9 cellular contexts compared by ENCODE assay signal in the genomic region with DNA sequence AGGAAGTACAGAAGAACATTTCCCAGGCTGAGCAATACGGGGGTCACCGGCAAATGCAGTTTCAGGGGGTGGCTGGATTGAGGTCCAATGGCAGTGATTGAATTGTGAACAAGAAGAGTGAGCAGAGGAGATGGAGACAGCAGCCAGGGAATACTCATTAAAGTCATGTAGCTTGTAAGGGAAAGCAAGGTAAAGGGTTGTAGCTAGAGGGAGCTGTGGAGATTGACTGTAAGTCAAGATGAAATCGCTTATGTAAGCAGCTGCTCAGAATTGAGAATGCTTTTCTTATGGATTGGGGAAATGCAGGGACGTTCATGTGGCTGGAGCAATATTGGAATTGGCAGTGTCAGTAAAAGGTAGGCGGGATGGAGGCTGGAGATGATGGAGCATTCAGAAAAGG.
DNase-seq lines count a peak whose midpoint lies in the region; ATAC-seq and TF ChIP-seq lines count a peak whose summit lies in the region.
"Had no signal": no experiment of that assay in that cellular context is flagged by ENCODE, and none has a peak within 500 bp of the region (broad histone marks: within the 10 kb centered on the region; RNA-seq: fewer than 3 reads in every experiment).

No MANE protein-coding gene starts in this region.

- 48% methylated on average over 5 of the region's 5 CpGs for WGBS in SK-N-SH (ENCODE audit: low lambda C conversion rate)
- WGBS in upper lobe of left lung, 2 donors = 52 to 53% methylated on average over 5 of the region's 5 CpGs

- no peaks in the 10 kb centered on the region for H3K79me2 ChIP-seq in SK-N-SH (ENCODE audit: insufficient read depth)

- peak overlapping the region in 4 of 5 donors; percentile 0 to 62 (median 50) for H3K4me3 Mint-ChIP-seq in immature natural killer cell
- H3K4me3 Mint-ChIP-seq in activated CD4-positive, alpha-beta T cell treated with anti-CD3 and anti-CD28 coated beads, Interleukin-2, amount 10 ng/mL, durations not matched to agents 7 days and 5 days = no peak overlapping the region
- H3K4me3 Mint-ChIP-seq: naive B cell had no signal

- no peak for TF ChIP-seq POLR2A in upper lobe of left lung (IDR thresholded peaks at IDR 0.05)

- DNase-seq in AG08395 (ENCODE audit: low spot score) = peak; percentile 48
- DNase-seq in GM13977 (ENCODE audit: low spot score) = peak; percentile 60
- DNase-seq in SK-N-SH = peak; percentile 51
- DNase-seq in immature natural killer cell = peak; percentile 18 to 27 (median 25)
- DNase-seq in upper lobe of left lung = no peak
- DNase-seq in activated CD4-positive, alpha-beta T cell treated with anti-CD3 and anti-CD28 coated beads, Interleukin-2, amount 10 ng/mL, durations not matched to agents 7 days and 5 days = no peak
- DNase-seq in amniotic stem cell (lab: John Stamatoyannopoulos, UW) = no peak
- DNase-seq: naive B cell had no signal

- TF ChIP-seq CTCF in GM13977 (IDR thresholded peaks at IDR 0.05; ENCODE audit: extremely low read depth, insufficient read depth, missing control alignments) (peak; percentile 55), SK-N-SH (IDR thresholded peaks at IDR 0.05) (0 out of 2 replicates have a peak, but pooled peaks have one; percentile 20), upper lobe of left lung (IDR thresholded peaks at IDR 0.05) (no peak)

- H2AFZ ChIP-seq in SK-N-SH (ENCODE audit: low read depth) = no peak overlapping the region

- no peaks in the 10 kb centered on the region for H3K9me3 ChIP-seq in SK-N-SH
- no peaks in the 10 kb centered on the region for H3K9me3 ChIP-seq in upper lobe of left lung

- CTCF ChIA-PET in SK-N-SH (lab: Yijun Ruan, JAX) = interaction anchor here (0.6 to 3.4 kb wide), 15 partner anchors 9 to 282 kb away, joined by 3 to 30 read pairs (median 4); no protein-coding TSS in a partner anchor
- CTCF ChIA-PET in activated CD4-positive, alpha-beta T cell treated with anti-CD3 and anti-CD28 coated beads, Interleukin-2, amount 10 ng/mL, durations not matched to agents 7 days and 5 days (lab: Charles Lee) = interaction anchor here (1.1 kb wide), 1 partner anchor 17 kb away, joined by 4 read pairs; no protein-coding TSS in a partner anchor

- TF ChIP-seq EP300 in SK-N-SH (IDR thresholded peaks at IDR 0.05; ENCODE audit: borderline replicate concordance in 1 of 2, low read depth in 1 of 2, low read length in 1 of 2) (no peak), upper lobe of left lung (IDR thresholded peaks at IDR 0.05) (no peak)

- no peaks in the 10 kb centered on the region for H3K9me3 Mint-ChIP-seq in immature natural killer cell
- no peaks in the 10 kb centered on the region for H3K9me3 Mint-ChIP-seq in activated CD4-positive, alpha-beta T cell treated with anti-CD3 and anti-CD28 coated beads, Interleukin-2, amount 10 ng/mL, durations not matched to agents 7 days and 5 days
- H3K9me3 Mint-ChIP-seq: naive B cell had no signal

- peak overlapping the region; percentile 28 to 91 (median 78) for H3K27ac Mint-ChIP-seq in immature natural killer cell
- no peak overlapping the region for H3K27ac Mint-ChIP-seq in activated CD4-positive, alpha-beta T cell treated with anti-CD3 and anti-CD28 coated beads, Interleukin-2, amount 10 ng/mL, durations not matched to agents 7 days and 5 days
- H3K27ac Mint-ChIP-seq: naive B cell had no signal

- no peaks in the 10 kb centered on the region for H3K9me2 ChIP-seq in SK-N-SH

- no peak overlapping the region for H3K9ac ChIP-seq in SK-N-SH

- H4K20me1 ChIP-seq in SK-N-SH (ENCODE audit: insufficient read depth) = no peaks in the 10 kb centered on the region

- no peak overlapping the region for H3K27ac ChIP-seq in SK-N-SH (ENCODE audit: low read depth in 2 of 2, low read length in 1 of 2)
- H3K27ac ChIP-seq in upper lobe of left lung = no peak overlapping the region

- H3K4me2 ChIP-seq in SK-N-SH = no peak overlapping the region

- TF ChIP-seq RAD21 in SK-N-SH (IDR thresholded peaks at IDR 0.05; ENCODE audit: low read length) = peak; percentile 43

- peaks cover 0 to 13% (median 6%) of the 10 kb centered on the region in 3 donors for H3K36me3 Mint-ChIP-seq in immature natural killer cell
- no peaks in the 10 kb centered on the region for H3K36me3 Mint-ChIP-seq in activated CD4-positive, alpha-beta T cell treated with anti-CD3 and anti-CD28 coated beads, Interleukin-2, amount 10 ng/mL, durations not matched to agents 7 days and 5 days (ENCODE audit: low read depth)

- H3K4me3 ChIP-seq in SK-N-SH (ENCODE audit: low read depth in 2 of 2, low read length in 1 of 2) (no peak overlapping the region), upper lobe of left lung (no peak overlapping the region)

- in situ Hi-C loops in GM13977 (cut with MboI; ENCODE audit: low pct_unique_long_range_greater_than_20kb, low sequenced_read_pairs, unreplicated experiment) = no loop called here

- H3K27me3 ChIP-seq in SK-N-SH (ENCODE audit: insufficient read depth) (no peaks in the 10 kb centered on the region), upper lobe of left lung (no peaks in the 10 kb centered on the region)

- peaks cover 0 to 3% of the 10 kb centered on the region in 2 experiments; a peak in 1 of 4 replicates for H3K4me1 ChIP-seq in SK-N-SH (ENCODE audit: control insufficient read depth in 1 of 2, insufficient read depth in 2 of 2, low read depth in 1 of 2, low read length in 1 of 2)
- H3K4me1 ChIP-seq in upper lobe of left lung = no peaks in the 10 kb centered on the region

- peaks cover 0 to 13% (median 4%) of the 10 kb centered on the region in 3 donors for H3K27me3 Mint-ChIP-seq in immature natural killer cell (ENCODE audit: low read depth in 3 of 3)
- H3K27me3 Mint-ChIP-seq in activated CD4-positive, alpha-beta T cell treated with anti-CD3 and anti-CD28 coated beads, Interleukin-2, amount 10 ng/mL, durations not matched to agents 7 days and 5 days = peaks cover 12% of the 10 kb centered on the region

- no peaks in the 10 kb centered on the region for H3F3A ChIP-seq in SK-N-SH (replicated peaks; ENCODE audit: insufficient read depth)

- POLR2A ChIA-PET in SK-N-SH (lab: Yijun Ruan, JAX) = no interaction called here
- POLR2A ChIA-PET in activated CD4-positive, alpha-beta T cell treated with anti-CD3 and anti-CD28 coated beads, Interleukin-2, amount 10 ng/mL, durations not matched to agents 7 days and 5 days (lab: Charles Lee) = no interaction called here

- H3K4me1 Mint-ChIP-seq in immature natural killer cell = peaks cover 28 to 39% of the 10 kb centered on the region in 2 donors
- H3K4me1 Mint-ChIP-seq in activated CD4-positive, alpha-beta T cell treated with anti-CD3 and anti-CD28 coated beads, Interleukin-2, amount 10 ng/mL, durations not matched to agents 7 days and 5 days = no peaks in the 10 kb centered on the region
- H3K4me1 Mint-ChIP-seq: naive B cell had no signal

- H3K36me3 ChIP-seq in SK-N-SH (replicated peaks in 1 of 2; ENCODE audit: control insufficient read depth in 1 of 2, insufficient read depth in 2 of 2, low read length in 1 of 2) = no peaks in the 10 kb centered on the region
- H3K36me3 ChIP-seq in upper lobe of left lung = no peaks in the 10 kb centered on the region

- ATAC-seq in HG03457 (IDR thresholded peaks at IDR 0.05; ENCODE audit: unreplicated experiment) = no peak
- no peak for ATAC-seq in upper lobe of left lung (ENCODE audit: low FRiP score in 2 of 2)

TF ChIP-seq in SK-N-SH, 30 proteins besides CTCF, POLR2A, EP300 and RAD21:
- TF ChIP-seq, protein P1, sequence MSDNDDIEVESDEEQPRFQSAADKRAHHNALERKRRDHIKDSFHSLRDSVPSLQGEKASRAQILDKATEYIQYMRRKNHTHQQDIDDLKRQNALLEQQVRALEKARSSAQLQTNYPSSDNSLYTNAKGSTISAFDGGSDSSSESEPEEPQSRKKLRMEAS (IDR thresholded peaks at IDR 0.05; ENCODE audit: low read depth) = no peak
- TF ChIP-seq, protein P2, sequence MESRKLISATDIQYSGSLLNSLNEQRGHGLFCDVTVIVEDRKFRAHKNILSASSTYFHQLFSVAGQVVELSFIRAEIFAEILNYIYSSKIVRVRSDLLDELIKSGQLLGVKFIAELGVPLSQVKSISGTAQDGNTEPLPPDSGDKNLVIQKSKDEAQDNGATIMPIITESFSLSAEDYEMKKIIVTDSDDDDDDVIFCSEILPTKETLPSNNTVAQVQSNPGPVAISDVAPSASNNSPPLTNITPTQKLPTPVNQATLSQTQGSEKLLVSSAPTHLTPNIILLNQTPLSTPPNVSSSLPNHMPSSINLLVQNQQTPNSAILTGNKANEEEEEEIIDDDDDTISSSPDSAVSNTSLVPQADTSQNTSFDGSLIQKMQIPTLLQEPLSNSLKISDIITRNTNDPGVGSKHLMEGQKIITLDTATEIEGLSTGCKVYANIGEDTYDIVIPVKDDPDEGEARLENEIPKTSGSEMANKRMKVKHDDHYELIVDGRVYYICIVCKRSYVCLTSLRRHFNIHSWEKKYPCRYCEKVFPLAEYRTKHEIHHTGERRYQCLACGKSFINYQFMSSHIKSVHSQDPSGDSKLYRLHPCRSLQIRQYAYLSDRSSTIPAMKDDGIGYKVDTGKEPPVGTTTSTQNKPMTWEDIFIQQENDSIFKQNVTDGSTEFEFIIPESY (IDR thresholded peaks at IDR 0.05; ENCODE audit: borderline replicate concordance, low read depth) = no peak
- TF ChIP-seq GABPA (IDR thresholded peaks at IDR 0.05; ENCODE audit: low read depth) = no peak
- TF ChIP-seq, protein P3, sequence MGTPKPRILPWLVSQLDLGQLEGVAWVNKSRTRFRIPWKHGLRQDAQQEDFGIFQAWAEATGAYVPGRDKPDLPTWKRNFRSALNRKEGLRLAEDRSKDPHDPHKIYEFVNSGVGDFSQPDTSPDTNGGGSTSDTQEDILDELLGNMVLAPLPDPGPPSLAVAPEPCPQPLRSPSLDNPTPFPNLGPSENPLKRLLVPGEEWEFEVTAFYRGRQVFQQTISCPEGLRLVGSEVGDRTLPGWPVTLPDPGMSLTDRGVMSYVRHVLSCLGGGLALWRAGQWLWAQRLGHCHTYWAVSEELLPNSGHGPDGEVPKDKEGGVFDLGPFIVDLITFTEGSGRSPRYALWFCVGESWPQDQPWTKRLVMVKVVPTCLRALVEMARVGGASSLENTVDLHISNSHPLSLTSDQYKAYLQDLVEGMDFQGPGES (IDR thresholded peaks at IDR 0.05; ENCODE audit: low read depth, low read length) = no peak
TF ChIP-seq in SK-N-SH: peak in this region for 0.

Comparison
In these comparisons a context has a peak if more than half of its experiments do, and no peak if none do; other contexts are left out.
1. DNase-seq: peak in AG08395 (single experiment), GM13977 (single experiment), SK-N-SH (single experiment) and immature natural killer cell (3 of 3); none in upper lobe of left lung (0 of 2), activated CD4-positive, alpha-beta T cell treated with anti-CD3 and anti-CD28 coated beads, Interleukin-2, amount 10 ng/mL, durations not matched to agents 7 days and 5 days (single experiment) and amniotic stem cell (single experiment).
2. CTCF ChIP-seq: peak in GM13977 (single experiment) and SK-N-SH (single experiment); none in upper lobe of left lung (0 of 6).